Comparison of ENCODE assay signal across 15 cellular contexts in the genomic region with DNA sequence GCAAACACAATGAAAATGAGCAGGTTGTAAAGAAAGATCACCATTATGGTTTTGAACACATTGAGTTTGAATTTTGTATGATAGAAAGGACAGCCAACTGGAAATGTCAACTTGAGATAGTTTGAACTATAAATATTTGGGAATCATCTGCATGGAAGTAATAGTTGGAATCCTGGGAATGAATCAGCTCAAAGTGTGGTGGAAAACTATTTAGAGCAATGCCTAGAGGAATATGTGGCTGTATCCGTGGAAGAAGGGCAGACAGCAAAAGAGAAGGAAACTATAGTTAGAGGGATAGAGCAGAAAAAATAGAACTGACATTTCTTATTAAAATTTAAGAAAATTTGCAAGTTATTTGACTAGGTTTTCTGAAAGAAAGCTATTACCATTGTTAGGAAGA.
"Had no signal": no experiment of that assay in that cellular context is flagged by ENCODE, and none has a peak within 500 bp of the region (broad histone marks: within the 10 kb centered on the region; RNA-seq: fewer than 3 reads in every experiment).

No MANE protein-coding gene starts in this region.

- H3K4me1 ChIP-seq: ascending aorta, suprapubic skin had no signal

- DNase-seq: activated naive CD4-positive, alpha-beta T cell treated with anti-CD3 and anti-CD28 coated beads for 36 hours; activated naive CD8-positive, alpha-beta T cell treated with anti-CD3 and anti-CD28 coated beads, Interleukin-2, amount 50 U/mL, for 24 hours; caudate nucleus; glutamatergic neuron; kidney glomerular epithelial cell; mesendoderm; occipital lobe; right cardiac atrium; small intestine; stimulated activated CD4-positive, alpha-beta T cell treated with anti-CD3 and anti-CD28 coated beads, Interleukin-4, amount 100 ng/mL, for 4 hours; stimulated activated naive CD8-positive, alpha-beta T cell treated with anti-CD3 and anti-CD28 coated beads, Interleukin-15, Interleukin-2, amounts not matched to agents 100 U/mL and 50 U/mL, for 24 hours; T-helper 1 cell; T1000 had no signal

- H3K27ac ChIP-seq: ascending aorta, suprapubic skin had no signal

- H3K36me3 ChIP-seq: ascending aorta, suprapubic skin had no signal

- H3K4me3 ChIP-seq: ascending aorta, suprapubic skin had no signal

- H3K27me3 ChIP-seq: ascending aorta, suprapubic skin had no signal

- H3K9me3 ChIP-seq: ascending aorta, suprapubic skin had no signal
